12 cellular contexts compared by ENCODE assay signal in genomic region chr6:431986-432385, GRCh38. TPM values are rescaled to one million over a fixed set of nuclear protein-coding genes. Genes with fewer than 3 reads are reported as not detected.
DNase-seq lines count a peak whose midpoint lies in the region; ATAC-seq and TF ChIP-seq lines count a peak whose summit lies in the region.
"Had no signal": no experiment of that assay in that cellular context is flagged by ENCODE, and none has a peak within 500 bp of the region (broad histone marks: within the 10 kb centered on the region; RNA-seq: fewer than 3 reads in every experiment).

No MANE protein-coding gene starts in this region.

- no peaks in the 10 kb centered on the region for H3K9me3 ChIP-seq in A673 (ENCODE audit: low read depth, low read length, poor library complexity, severe bottlenecking)
- H3K9me3 ChIP-seq in endodermal cell (ENCODE audit: control insufficient read depth, low read length): no peaks in the 10 kb centered on the region
- H3K9me3 ChIP-seq: ovary had no signal

- peak overlapping the region; percentile 61 for H3K4me3 Mint-ChIP-seq in activated T-helper 1 cell treated with anti-CD3 and anti-CD28 coated beads, Interleukin-12 subunit alpha, Interleukin-12 subunit beta, Interleukin-2, Interleukin-4 antibody, amounts not matched to agents 30 ng/mL and 10 ng/mL and 1 ng/mL, durations not matched to agents 14 hours and 24 hours and 36 hours
- H3K4me3 Mint-ChIP-seq in natural killer cell (no peak overlapping the region), MCF 10A (ENCODE audit: unreplicated experiment) (no peak overlapping the region), endodermal cell (no peak overlapping the region)

- TF ChIP-seq CTCF in A673 (conservative IDR thresholded peaks at IDR 0.05; ENCODE audit: low read depth, low read length): no peak
- no peak for TF ChIP-seq CTCF in natural killer cell (IDR thresholded peaks at IDR 0.05)
- no peak for TF ChIP-seq CTCF in MCF 10A (IDR thresholded peaks at IDR 0.05; ENCODE audit: unreplicated experiment)
- TF ChIP-seq CTCF in endodermal cell (conservative IDR thresholded peaks at IDR 0.05): no peak

- H3K4me3 ChIP-seq in A673 (ENCODE audit: low read depth, low read length, poor library complexity, severe bottlenecking): no peak overlapping the region
- H3K4me3 ChIP-seq in Jurkat, Clone E6-1 (ENCODE audit: low read length): no peak overlapping the region
- H3K4me3 ChIP-seq in endodermal cell (ENCODE audit: low read length): no peak overlapping the region
- H3K4me3 ChIP-seq: ovary had no signal

- CTCF ChIA-PET in A673 (lab: Charles Lee) (interaction anchor here (0.5 kb wide), 1 partner anchor 213 kb away, joined by 3 read pairs; no protein-coding TSS in a partner anchor), MCF 10A (lab: Yijun Ruan, JAX) (interaction anchor here (1.0 kb wide), 1 partner anchor 22 kb away, joined by 3 read pairs; no protein-coding TSS in a partner anchor)

- WGBS in endodermal cell (ENCODE audit: insufficient coverage in 1 of 2, insufficient read length in 1 of 2), 2 experiments: 30 to 70% methylated on average over 2 to 6 of the region's 6 CpGs

- BruUV-seq in A673 (replicated peaks; lab: Mats Ljungman, UMichigan): no TSS peak
- no TSS peak for BruUV-seq in MCF 10A (replicated peaks; lab: Mats Ljungman, UMichigan)

- ATAC-seq in natural killer cell: peak; percentile 54 to 87 (median 78)
- ATAC-seq in HG03520 (IDR thresholded peaks at IDR 0.05; ENCODE audit: unreplicated experiment): no peak
- ATAC-seq: left ventricle myocardium superior had no signal

- H3K27ac ChIP-seq in A673 (ENCODE audit: low read depth, low read length, poor library complexity, severe bottlenecking) (no peak overlapping the region), endodermal cell (ENCODE audit: low read depth, low read length) (no peak overlapping the region)
- H3K27ac ChIP-seq: ovary had no signal

- POLR2A ChIA-PET in A673 (lab: Charles Lee; ENCODE audit: low non-redundant PET) (no interaction called here), MCF 10A (lab: Yijun Ruan, JAX) (no interaction called here)

- H3K36me3 Mint-ChIP-seq in activated T-helper 1 cell treated with anti-CD3 and anti-CD28 coated beads, Interleukin-12 subunit alpha, Interleukin-12 subunit beta, Interleukin-2, Interleukin-4 antibody, amounts not matched to agents 30 ng/mL and 10 ng/mL and 1 ng/mL, durations not matched to agents 14 hours and 24 hours and 36 hours (ENCODE audit: low read depth): peaks cover 2% of the 10 kb centered on the region
- H3K36me3 Mint-ChIP-seq in natural killer cell (no peaks in the 10 kb centered on the region), MCF 10A (ENCODE audit: insufficient read depth, unreplicated experiment) (no peaks in the 10 kb centered on the region), endodermal cell (ENCODE audit: low read depth) (no peaks in the 10 kb centered on the region)

- peak overlapping the region; percentile 60 for H3K27ac Mint-ChIP-seq in activated T-helper 1 cell treated with anti-CD3 and anti-CD28 coated beads, Interleukin-12 subunit alpha, Interleukin-12 subunit beta, Interleukin-2, Interleukin-4 antibody, amounts not matched to agents 30 ng/mL and 10 ng/mL and 1 ng/mL, durations not matched to agents 14 hours and 24 hours and 36 hours
- H3K27ac Mint-ChIP-seq in natural killer cell (peak overlapping the region in 1 of 2 donors; percentile 67), MCF 10A (ENCODE audit: low read depth, unreplicated experiment) (no peak overlapping the region), endodermal cell (no peak overlapping the region)

- H3K9me3 Mint-ChIP-seq in activated T-helper 1 cell treated with anti-CD3 and anti-CD28 coated beads, Interleukin-12 subunit alpha, Interleukin-12 subunit beta, Interleukin-2, Interleukin-4 antibody, amounts not matched to agents 30 ng/mL and 10 ng/mL and 1 ng/mL, durations not matched to agents 14 hours and 24 hours and 36 hours: no peaks in the 10 kb centered on the region
- H3K9me3 Mint-ChIP-seq in natural killer cell (no peaks in the 10 kb centered on the region), MCF 10A (ENCODE audit: unreplicated experiment) (no peaks in the 10 kb centered on the region), endodermal cell (peaks cover 14% of the 10 kb centered on the region)

- H3K36me3 ChIP-seq in A673 (ENCODE audit: insufficient read depth, low read length, poor library complexity, severe bottlenecking) (no peaks in the 10 kb centered on the region), endodermal cell (ENCODE audit: control insufficient read depth, insufficient read depth, low read length) (no peaks in the 10 kb centered on the region)
- H3K36me3 ChIP-seq: ovary had no signal

- intact Hi-C loops in A673 (cut with micrococcal nuclease; ENCODE audit: unreplicated experiment): no loop called here
- intact Hi-C loops in activated T-helper 1 cell treated with anti-CD3 and anti-CD28 coated beads, Interleukin-12 subunit alpha, Interleukin-12 subunit beta, Interleukin-2, Interleukin-4 antibody, amounts not matched to agents 30 ng/mL and 10 ng/mL and 1 ng/mL, durations not matched to agents 14 hours and 24 hours and 36 hours (cut with micrococcal nuclease): loop anchor here (1.0 kb wide), 10 partner anchors 10 to 243 kb away; partner anchors contain the start of gene IRF4
- intact Hi-C loops in natural killer cell (cut with micrococcal nuclease): loop anchor here (5.0 kb wide), 2 partner anchors 60 to 95 kb away; no protein-coding TSS in a partner anchor
- intact Hi-C loops in MCF 10A (cut with micrococcal nuclease): no loop called here

- H3K4me1 Mint-ChIP-seq in activated T-helper 1 cell treated with anti-CD3 and anti-CD28 coated beads, Interleukin-12 subunit alpha, Interleukin-12 subunit beta, Interleukin-2, Interleukin-4 antibody, amounts not matched to agents 30 ng/mL and 10 ng/mL and 1 ng/mL, durations not matched to agents 14 hours and 24 hours and 36 hours (ENCODE audit: low read depth): peaks cover 85% of the 10 kb centered on the region
- H3K4me1 Mint-ChIP-seq in natural killer cell (peaks cover 40% of the 10 kb centered on the region in 2 donors), MCF 10A (ENCODE audit: insufficient read depth, unreplicated experiment) (no peaks in the 10 kb centered on the region), endodermal cell (no peaks in the 10 kb centered on the region)

- H3K27me3 ChIP-seq in A673 (replicated peaks; ENCODE audit: insufficient read depth, low read depth, low read length, poor library complexity) (peaks cover 4% of the 10 kb centered on the region), endodermal cell (ENCODE audit: control insufficient read depth, insufficient read depth, low read length, poor library complexity, severe bottlenecking) (no peaks in the 10 kb centered on the region)
- H3K27me3 ChIP-seq: ovary had no signal

- DNase-seq in A673 (ENCODE audit: low spot score) (peak; percentile 7), natural killer cell (peak; percentile 36), MCF 10A (ENCODE audit: unreplicated experiment) (no peak), medulla oblongata (ENCODE audit: extremely low spot score) (no peak), endodermal cell (no peak)
- peak; percentile 57 for DNase-seq in Jurkat, Clone E6-1 (ENCODE audit: low read depth, low spot score)
- DNase-seq in activated T-helper 1 cell treated with anti-CD3 and anti-CD28 coated beads, Interleukin-12 subunit alpha, Interleukin-12 subunit beta, Interleukin-2, Interleukin-4 antibody, amounts not matched to agents 30 ng/mL and 10 ng/mL and 1 ng/mL, durations not matched to agents 14 hours and 24 hours and 36 hours (ENCODE audit: low spot score): peak; percentile 70
- DNase-seq: Karpas-422, left ventricle myocardium superior, ovary, SIG-M5 had no signal

- H3K27me3 Mint-ChIP-seq in activated T-helper 1 cell treated with anti-CD3 and anti-CD28 coated beads, Interleukin-12 subunit alpha, Interleukin-12 subunit beta, Interleukin-2, Interleukin-4 antibody, amounts not matched to agents 30 ng/mL and 10 ng/mL and 1 ng/mL, durations not matched to agents 14 hours and 24 hours and 36 hours (ENCODE audit: insufficient read depth): no peaks in the 10 kb centered on the region
- H3K27me3 Mint-ChIP-seq in natural killer cell (ENCODE audit: low read depth in 2 of 2): peaks cover 0 to 3% of the 10 kb centered on the region in 2 donors
- H3K27me3 Mint-ChIP-seq in MCF 10A (ENCODE audit: insufficient read depth, unreplicated experiment): no peaks in the 10 kb centered on the region
- peaks cover 3% of the 10 kb centered on the region for H3K27me3 Mint-ChIP-seq in endodermal cell (ENCODE audit: insufficient read depth)

- H3K9ac ChIP-seq in endodermal cell (ENCODE audit: extremely low read depth, low read length, poor library complexity, severe bottlenecking): no peak overlapping the region

- H3K4me1 ChIP-seq in A673 (ENCODE audit: insufficient read depth, low read length, poor library complexity, severe bottlenecking) (no peaks in the 10 kb centered on the region), endodermal cell (ENCODE audit: control insufficient read depth, insufficient read depth, low read length) (no peaks in the 10 kb centered on the region)

RNA-seq across cellular contexts. Expression of gene IRF4, which starts 40.4 kb away (rescaled TPM):
- 0.07 and 0.37 TPM in 2 replicates for total RNA-seq in A673 (2021)
- not detected for polyA plus RNA-seq in Jurkat, Clone E6-1 (2012; ENCODE audit: insufficient read depth, insufficient read length)
- 911 and 929 TPM in 2 replicates for total RNA-seq in activated T-helper 1 cell treated with anti-CD3 and anti-CD28 coated beads, Interleukin-12 subunit alpha, Interleukin-12 subunit beta, Interleukin-2, Interleukin-4 antibody, amounts not matched to agents 30 ng/mL and 10 ng/mL and 1 ng/mL, durations not matched to agents 14 hours and 24 hours and 36 hours
- total RNA-seq in natural killer cell: 10 to 100 TPM in 1 of 3 donors, 1 to 10 TPM in 2; 3.5 to 37.5 (median 3.5) TPM
- total RNA-seq in MCF 10A (2022): not detected in 2 replicates
- total RNA-seq in endodermal cell: not detected
- polyA plus RNA-seq in endodermal cell (2013, experiment 1 of 2): 0.32 TPM
- polyA plus RNA-seq in endodermal cell (2013, experiment 2 of 2): 0.79 TPM

Comparison
In these comparisons a context has a peak if more than half of its experiments do, and no peak if none do; other contexts are left out.
1. DNase-seq: peak in A673 (single experiment), Jurkat, Clone E6-1 (single experiment), activated T-helper 1 cell treated with anti-CD3 and anti-CD28 coated beads, Interleukin-12 subunit alpha, Interleukin-12 subunit beta, Interleukin-2, Interleukin-4 antibody, amounts not matched to agents 30 ng/mL and 10 ng/mL and 1 ng/mL, durations not matched to agents 14 hours and 24 hours and 36 hours (single experiment) and natural killer cell (single experiment); none in MCF 10A (single experiment), medulla oblongata (single experiment) and endodermal cell (single experiment).
2. RNA of gene IRF4, which starts 40.4 kb away (total RNA-seq): 911 to 929 TPM in activated T-helper 1 cell treated with anti-CD3 and anti-CD28 coated beads, Interleukin-12 subunit alpha, Interleukin-12 subunit beta, Interleukin-2, Interleukin-4 antibody, amounts not matched to agents 30 ng/mL and 10 ng/mL and 1 ng/mL, durations not matched to agents 14 hours and 24 hours and 36 hours; 3.5 to 37.5 TPM in natural killer cell, not detected in endodermal cell, 0.07 to 0.37 TPM in A673 and not detected in MCF 10A; every median in the first group is over 10 times any median in the second.
3. intact Hi-C loops: an anchor here in activated T-helper 1 cell treated with anti-CD3 and anti-CD28 coated beads, Interleukin-12 subunit alpha, Interleukin-12 subunit beta, Interleukin-2, Interleukin-4 antibody, amounts not matched to agents 30 ng/mL and 10 ng/mL and 1 ng/mL, durations not matched to agents 14 hours and 24 hours and 36 hours (1.0 kb wide) and natural killer cell (5.0 kb wide); none called in A673 and MCF 10A.